Comparison of ENCODE assay signal across 26 cellular contexts in the genomic region with DNA sequence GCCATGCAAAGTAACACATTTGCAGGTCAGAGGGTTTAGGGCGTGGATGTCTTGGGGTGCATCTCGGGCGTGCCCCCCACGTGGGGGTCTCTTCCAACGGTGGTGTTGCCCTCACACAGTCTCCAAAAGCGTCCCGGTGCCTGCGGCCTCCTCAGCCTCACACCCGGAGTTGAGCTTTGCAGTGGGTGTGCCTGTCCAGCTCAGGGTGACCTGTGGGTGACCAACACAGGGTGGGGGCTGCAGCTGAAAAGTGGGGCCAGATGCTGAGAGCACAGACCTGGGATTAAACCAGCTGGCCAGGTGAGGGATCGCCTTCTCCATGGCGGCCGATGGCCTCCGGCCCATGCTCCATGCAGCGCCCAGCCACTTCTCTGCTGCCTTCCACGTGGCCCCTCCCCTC.
DNase-seq lines count a peak whose midpoint lies in the region; ATAC-seq and TF ChIP-seq lines count a peak whose summit lies in the region.
"Had no signal": no experiment of that assay in that cellular context is flagged by ENCODE, and none has a peak within 500 bp of the region (broad histone marks: within the 10 kb centered on the region; RNA-seq: fewer than 3 reads in every experiment).

No MANE protein-coding gene starts in this region.

- H3K4me1 Mint-ChIP-seq in endodermal cell = no peaks in the 10 kb centered on the region
- H3K4me1 Mint-ChIP-seq: activated CD4-positive, alpha-beta T cell treated with anti-CD3 and anti-CD28 coated beads, Interleukin-2, amount 10 ng/mL, durations not matched to agents 24 days and 14 days; nephron had no signal

- intact Hi-C loops in Right ventricle myocardium superior (cut with DNase I) (loop anchor here (5.0 kb wide), 1 partner anchor 77 kb away; the partner anchor contains the start of gene INPP5A), cardiac septum (cut with DNase I) (loop anchor here (5.0 kb wide), 1 partner anchor 77 kb away; the partner anchor contains the start of gene INPP5A), lower lobe of right lung (cut with DNase I) (loop anchor here (5.0 kb wide), 1 partner anchor 177 kb away; no protein-coding TSS in a partner anchor), aorta (cut with DNase I) (loop anchor here in 1 of 2 donors (5.0 kb wide), 1 partner anchor 37 kb away; no protein-coding TSS in a partner anchor)

- H3K9me3 Mint-ChIP-seq in endodermal cell = no peaks in the 10 kb centered on the region
- H3K9me3 Mint-ChIP-seq: activated CD4-positive, alpha-beta T cell treated with anti-CD3 and anti-CD28 coated beads, Interleukin-2, amount 10 ng/mL, durations not matched to agents 24 days and 14 days; activated naive CD4-positive, alpha-beta T cell treated with anti-CD3 and anti-CD28 coated beads, Interleukin-2, amount 50 U/mL, for 72 hours; activated T-helper 1 cell treated with anti-CD3 and anti-CD28 coated beads, Interleukin-12 subunit alpha, Interleukin-12 subunit beta, Interleukin-2, Interleukin-4 antibody, amounts not matched to agents 30 ng/mL and 10 ng/mL and 1 ng/mL, durations not matched to agents 14 hours and 24 hours and 36 hours; nephron; T-helper 2 cell treated with Interferon-gamma antibody and Interleukin-4, amounts not matched to agents 5 μg/mL and 100 μg/mL, for 36 hours had no signal

- ATAC-seq in Right ventricle myocardium superior (ENCODE audit: poor library complexity) (no peak), lower lobe of right lung (no peak), aorta (ENCODE audit: low FRiP score) (no peak), GM21737 (IDR thresholded peaks at IDR 0.05; ENCODE audit: unreplicated experiment) (no peak), HG03135 (IDR thresholded peaks at IDR 0.05; ENCODE audit: unreplicated experiment) (no peak)
- ATAC-seq: A549; activated naive CD4-positive, alpha-beta T cell treated with anti-CD3 and anti-CD28 coated beads, Interleukin-2, amount 50 U/mL, for 72 hours had no signal

- H3K4me3 ChIP-seq in endodermal cell (ENCODE audit: low read length) = no peak overlapping the region
- H3K4me3 ChIP-seq in lower lobe of right lung = no peak overlapping the region
- no peak overlapping the region for H3K4me3 ChIP-seq in aorta (ENCODE audit: low read length in 2 of 2)
- H3K4me3 ChIP-seq: A549, pancreas, upper lobe of left lung had no signal

- H3K27me3 Mint-ChIP-seq in endodermal cell (ENCODE audit: insufficient read depth) = peaks cover 5% of the 10 kb centered on the region

- WGBS in endodermal cell (ENCODE audit: insufficient coverage in 1 of 2, insufficient read length in 1 of 2), 2 experiments = 88 to 91% methylated on average over 10 to 15 of the region's 15 CpGs
- WGBS in aorta, 2 donors = 91 to 93% methylated on average over 15 of the region's 15 CpGs

- no peak overlapping the region for H3K9ac ChIP-seq in endodermal cell (ENCODE audit: extremely low read depth, low read length, poor library complexity, severe bottlenecking)

- DNase-seq in Right ventricle myocardium superior = peak; percentile 33
- DNase-seq in cardiac septum (ENCODE audit: low spot score) = no peak
- DNase-seq in endodermal cell = peak; percentile 44
- DNase-seq in lower lobe of right lung = peak; percentile 32
- DNase-seq in aorta = peak; percentile 35 to 67
- DNase-seq in activated effector memory CD4-positive, alpha-beta T cell treated with anti-CD3 and anti-CD28 coated beads, Interleukin-2, amount 50 U/mL, for 16 hours = no peak
- DNase-seq: activated CD4-positive, alpha-beta T cell treated with anti-CD3 and anti-CD28 coated beads, Interleukin-2, amount 10 ng/mL, durations not matched to agents 24 days and 14 days; anterior cingulate cortex; caudate nucleus; KBM-7; MM.1S; NCI-H1417; NCI-H2081 treated with DMSO at 0.1 percent for 48 hours; NCI-H345; NCI-H748 treated with DMSO at 0.1 percent for 48 hours had no signal

- H3K27me3 ChIP-seq in endodermal cell (ENCODE audit: control insufficient read depth, insufficient read depth, low read length, poor library complexity, severe bottlenecking) = no peaks in the 10 kb centered on the region
- H3K27me3 ChIP-seq in lower lobe of right lung (ENCODE audit: low read depth) = peaks cover 10% of the 10 kb centered on the region
- H3K27me3 ChIP-seq in aorta (ENCODE audit: control insufficient read depth in 1 of 2, insufficient read depth in 2 of 2, low read length in 1 of 2) = no peaks in the 10 kb centered on the region
- H3K27me3 ChIP-seq: pancreas, upper lobe of left lung had no signal

- H3K27ac ChIP-seq in endodermal cell (ENCODE audit: low read depth, low read length) (no peak overlapping the region), lower lobe of right lung (no peak overlapping the region), aorta (ENCODE audit: low read depth in 1 of 2, low read length in 2 of 2) (no peak overlapping the region)
- H3K27ac ChIP-seq: A549, pancreas, RWPE1, upper lobe of left lung, VCaP had no signal

- H3K36me3 Mint-ChIP-seq in endodermal cell (ENCODE audit: low read depth) = no peaks in the 10 kb centered on the region
- H3K36me3 Mint-ChIP-seq: activated naive CD4-positive, alpha-beta T cell treated with anti-CD3 and anti-CD28 coated beads, Interleukin-2, amount 50 U/mL, for 72 hours had no signal

- H3K4me3 Mint-ChIP-seq in endodermal cell = no peak overlapping the region
- H3K4me3 Mint-ChIP-seq: activated CD4-positive, alpha-beta T cell treated with anti-CD3 and anti-CD28 coated beads, Interleukin-2, amount 10 ng/mL, durations not matched to agents 24 days and 14 days; activated T-helper 1 cell treated with anti-CD3 and anti-CD28 coated beads, Interleukin-12 subunit alpha, Interleukin-12 subunit beta, Interleukin-2, Interleukin-4 antibody, amounts not matched to agents 30 ng/mL and 10 ng/mL and 1 ng/mL, durations not matched to agents 14 hours and 24 hours and 36 hours; nephron; T-helper 2 cell treated with Interferon-gamma antibody and Interleukin-4, amounts not matched to agents 5 μg/mL and 100 μg/mL, for 36 hours had no signal

- H3K36me3 ChIP-seq in endodermal cell (ENCODE audit: control insufficient read depth, insufficient read depth, low read length) (no peaks in the 10 kb centered on the region), lower lobe of right lung (no peaks in the 10 kb centered on the region), aorta (ENCODE audit: control insufficient read depth in 1 of 2, insufficient read depth in 2 of 2, low read length in 1 of 2) (no peaks in the 10 kb centered on the region)
- H3K36me3 ChIP-seq: pancreas, upper lobe of left lung had no signal

- H3K27ac Mint-ChIP-seq in endodermal cell = no peak overlapping the region
- H3K27ac Mint-ChIP-seq: activated CD4-positive, alpha-beta T cell treated with anti-CD3 and anti-CD28 coated beads, Interleukin-2, amount 10 ng/mL, durations not matched to agents 24 days and 14 days; activated naive CD4-positive, alpha-beta T cell treated with anti-CD3 and anti-CD28 coated beads, Interleukin-2, amount 50 U/mL, for 72 hours; activated T-helper 1 cell treated with anti-CD3 and anti-CD28 coated beads, Interleukin-12 subunit alpha, Interleukin-12 subunit beta, Interleukin-2, Interleukin-4 antibody, amounts not matched to agents 30 ng/mL and 10 ng/mL and 1 ng/mL, durations not matched to agents 14 hours and 24 hours and 36 hours; T-helper 2 cell treated with Interferon-gamma antibody and Interleukin-4, amounts not matched to agents 5 μg/mL and 100 μg/mL, for 36 hours had no signal

- TF ChIP-seq CTCF in endodermal cell (conservative IDR thresholded peaks at IDR 0.05) (no peak), lower lobe of right lung (IDR thresholded peaks at IDR 0.05) (no peak)

- no peaks in the 10 kb centered on the region for H3K9me3 ChIP-seq in endodermal cell (ENCODE audit: control insufficient read depth, low read length)
- no peaks in the 10 kb centered on the region for H3K9me3 ChIP-seq in lower lobe of right lung
- H3K9me3 ChIP-seq in aorta (ENCODE audit: control insufficient read depth, low read length) = no peaks in the 10 kb centered on the region
- H3K9me3 ChIP-seq: A549, pancreas, upper lobe of left lung had no signal

- H3K4me1 ChIP-seq in endodermal cell (ENCODE audit: control insufficient read depth, insufficient read depth, low read length) (no peaks in the 10 kb centered on the region), lower lobe of right lung (peaks cover 21% of the 10 kb centered on the region), aorta (ENCODE audit: control insufficient read depth in 1 of 2, insufficient read depth in 2 of 2, low read length in 2 of 2) (no peaks in the 10 kb centered on the region)

Comparison
In these comparisons a context has a peak if more than half of its experiments do, and no peak if none do; other contexts are left out.
1. DNase-seq: peak in Right ventricle myocardium superior (single experiment), endodermal cell (single experiment), lower lobe of right lung (single experiment) and aorta (2 of 2); none in cardiac septum (single experiment) and activated effector memory CD4-positive, alpha-beta T cell treated with anti-CD3 and anti-CD28 coated beads, Interleukin-2, amount 50 U/mL, for 16 hours (single experiment).